In the genomic region with DNA sequence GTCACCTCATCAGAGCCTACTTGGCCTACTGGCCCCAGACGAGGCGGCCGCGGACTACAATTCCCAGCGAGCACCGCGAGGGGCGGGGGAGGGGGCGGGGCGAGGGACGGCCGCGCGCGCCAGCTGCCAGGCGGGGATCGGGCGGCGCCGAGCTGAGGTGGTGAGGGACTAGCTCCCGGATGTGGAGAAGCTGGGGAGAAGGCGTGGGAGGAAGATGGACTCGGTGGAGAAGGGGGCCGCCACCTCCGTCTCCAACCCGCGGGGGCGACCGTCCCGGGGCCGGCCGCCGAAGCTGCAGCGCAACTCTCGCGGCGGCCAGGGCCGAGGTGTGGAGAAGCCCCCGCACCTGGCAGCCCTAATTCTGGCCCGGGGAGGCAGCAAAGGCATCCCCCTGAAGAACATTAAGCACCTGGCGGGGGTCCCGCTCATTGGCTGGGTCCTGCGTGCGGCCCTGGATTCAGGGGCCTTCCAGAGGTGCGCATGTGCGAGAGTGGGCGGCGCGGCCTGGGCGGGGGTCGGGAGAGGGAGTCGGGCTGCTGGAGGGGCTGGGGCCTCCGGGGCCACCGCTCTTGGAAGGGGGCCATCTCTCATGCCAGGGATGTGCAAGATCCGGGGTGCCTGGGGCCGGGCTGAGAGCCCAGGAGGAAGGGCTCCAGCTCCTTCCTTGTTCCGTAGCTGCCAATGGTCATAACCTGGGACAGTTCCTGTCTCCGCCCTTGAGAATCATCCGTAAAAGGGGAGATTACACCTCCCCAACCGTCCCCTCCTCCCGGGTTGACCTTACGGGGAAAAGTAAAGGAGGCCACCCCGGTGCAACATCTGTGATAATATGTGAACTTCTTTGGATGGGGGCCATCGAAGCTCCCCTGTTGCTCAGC, we compare ENCODE assay signal across 8 cellular contexts. TPM values are rescaled to one million over a fixed set of nuclear protein-coding genes. Genes with fewer than 3 reads are reported as not detected.
DNase-seq lines count a peak whose midpoint lies in the region; ATAC-seq and TF ChIP-seq lines count a peak whose summit lies in the region.

A gene (plus strand): TSS at position 129 of the 878 bp plus-strand sequence. CDS start 86 bp downstream, at position 215.

- peak within 1 kb of the TSS; percentile 86 for H3K4me3 ChIP-seq in AG10803 (ENCODE audit: low read length)

- intact Hi-C loops in left colon (cut with DNase I, micrococcal nuclease): no loop called here

- ATAC-seq in GM18909 (IDR thresholded peaks at IDR 0.05; ENCODE audit: poor library complexity, unreplicated experiment): peak; percentile 88
- peak; percentile 83 for ATAC-seq in HG03139 (IDR thresholded peaks at IDR 0.05; ENCODE audit: unreplicated experiment)
- peak; percentile 77 for ATAC-seq in left colon

- H3K27ac ChIP-seq in cingulate gyrus (ENCODE audit: low read depth, low read length): peak within 1 kb of the TSS; percentile 87

- DNase-seq in AG10803 (ENCODE audit: low read depth) (peak; percentile 61), NCI-H446 (lab: John Stamatoyannopoulos, UW) (peak; percentile 34 to 82), left colon (peak; percentile 86 to 88)
- peak; percentile 76 to 79 for DNase-seq in activated CD4-positive, alpha-beta T cell treated with anti-CD3 and anti-CD28 coated beads for 4 hours
- peak; percentile 82 for DNase-seq in stimulated activated CD4-positive, alpha-beta T cell treated with anti-CD3 and anti-CD28 coated beads, Interleukin-1b, Interleukin-23, amount 100 ng/mL, for 48 hours

- no peak for TF ChIP-seq CTCF in AG10803 (conservative IDR thresholded peaks at IDR 0.05; ENCODE audit: low read length)

RNA-seq across cellular contexts. Expression of the gene that starts here (rescaled TPM):
- 100 to 1,000 TPM; 139 to 144 TPM for total RNA-seq in left colon

Comparison
In these comparisons a context has a peak if more than half of its experiments do, and no peak if none do; other contexts are left out.
1. Peak in every context shown above with its lines: DNase-seq, ATAC-seq, H3K4me3 ChIP-seq and H3K27ac ChIP-seq.